In genomic region chr22:28792491-28793383, GRCh38 we compare ENCODE assay signal across 1 cellular context.
A peak's percentile ranks its signal among the peaks of the same experiment; 100 is the strongest.
TF ChIP-seq lines count a peak whose summit lies in the region.

No MANE protein-coding gene starts in this region.

TF ChIP-seq in HepG2, 621 proteins besides CTCF, POLR2A, EP300 and RAD21 (continued from another document and continues in another):
- no peak for TF ChIP-seq ZHX2 (IDR thresholded peaks at IDR 0.05; ENCODE audit: low read depth)
- no peak for TF ChIP-seq ZHX2 (CRISPR knock-in tag; IDR thresholded peaks at IDR 0.05; ENCODE audit: borderline replicate concordance)
- TF ChIP-seq ZXDC (CRISPR knock-in tag; IDR thresholded peaks at IDR 0.05): no peak
- TF ChIP-seq ARNT (IDR thresholded peaks at IDR 0.05): no peak
- TF ChIP-seq, protein P1, sequence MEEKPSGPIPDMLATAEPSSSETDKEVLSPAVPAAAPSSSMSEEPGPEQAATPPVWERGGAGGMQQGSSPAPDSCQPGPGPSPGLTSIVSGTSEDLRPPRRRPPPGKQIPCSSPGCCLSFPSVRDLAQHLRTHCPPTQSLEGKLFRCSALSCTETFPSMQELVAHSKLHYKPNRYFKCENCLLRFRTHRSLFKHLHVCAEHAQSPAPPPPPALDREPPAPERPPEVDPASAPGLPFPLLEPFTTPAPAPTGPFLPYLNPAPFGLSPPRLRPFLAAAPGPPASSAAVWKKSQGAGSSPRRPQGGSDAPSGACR (CRISPR knock-in tag; IDR thresholded peaks at IDR 0.05): no peak
- TF ChIP-seq ZNF142 (CRISPR knock-in tag; IDR thresholded peaks at IDR 0.05): no peak
- no peak for TF ChIP-seq BCL3 (CRISPR knock-in tag; IDR thresholded peaks at IDR 0.05)
- no peak for TF ChIP-seq SP140L (CRISPR knock-in tag; IDR thresholded peaks at IDR 0.05; ENCODE audit: borderline replicate concordance)
- TF ChIP-seq, protein P2, sequence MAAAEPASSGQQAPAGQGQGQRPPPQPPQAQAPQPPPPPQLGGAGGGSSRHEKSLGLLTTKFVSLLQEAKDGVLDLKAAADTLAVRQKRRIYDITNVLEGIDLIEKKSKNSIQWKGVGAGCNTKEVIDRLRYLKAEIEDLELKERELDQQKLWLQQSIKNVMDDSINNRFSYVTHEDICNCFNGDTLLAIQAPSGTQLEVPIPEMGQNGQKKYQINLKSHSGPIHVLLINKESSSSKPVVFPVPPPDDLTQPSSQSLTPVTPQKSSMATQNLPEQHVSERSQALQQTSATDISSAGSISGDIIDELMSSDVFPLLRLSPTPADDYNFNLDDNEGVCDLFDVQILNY (CRISPR knock-in tag; conservative IDR thresholded peaks at IDR 0.05): no peak
- TF ChIP-seq ZNF776 (CRISPR knock-in tag; IDR thresholded peaks at IDR 0.05): no peak
- TF ChIP-seq ZNF451 (CRISPR knock-in tag; IDR thresholded peaks at IDR 0.05): no peak
- TF ChIP-seq, protein P3, sequence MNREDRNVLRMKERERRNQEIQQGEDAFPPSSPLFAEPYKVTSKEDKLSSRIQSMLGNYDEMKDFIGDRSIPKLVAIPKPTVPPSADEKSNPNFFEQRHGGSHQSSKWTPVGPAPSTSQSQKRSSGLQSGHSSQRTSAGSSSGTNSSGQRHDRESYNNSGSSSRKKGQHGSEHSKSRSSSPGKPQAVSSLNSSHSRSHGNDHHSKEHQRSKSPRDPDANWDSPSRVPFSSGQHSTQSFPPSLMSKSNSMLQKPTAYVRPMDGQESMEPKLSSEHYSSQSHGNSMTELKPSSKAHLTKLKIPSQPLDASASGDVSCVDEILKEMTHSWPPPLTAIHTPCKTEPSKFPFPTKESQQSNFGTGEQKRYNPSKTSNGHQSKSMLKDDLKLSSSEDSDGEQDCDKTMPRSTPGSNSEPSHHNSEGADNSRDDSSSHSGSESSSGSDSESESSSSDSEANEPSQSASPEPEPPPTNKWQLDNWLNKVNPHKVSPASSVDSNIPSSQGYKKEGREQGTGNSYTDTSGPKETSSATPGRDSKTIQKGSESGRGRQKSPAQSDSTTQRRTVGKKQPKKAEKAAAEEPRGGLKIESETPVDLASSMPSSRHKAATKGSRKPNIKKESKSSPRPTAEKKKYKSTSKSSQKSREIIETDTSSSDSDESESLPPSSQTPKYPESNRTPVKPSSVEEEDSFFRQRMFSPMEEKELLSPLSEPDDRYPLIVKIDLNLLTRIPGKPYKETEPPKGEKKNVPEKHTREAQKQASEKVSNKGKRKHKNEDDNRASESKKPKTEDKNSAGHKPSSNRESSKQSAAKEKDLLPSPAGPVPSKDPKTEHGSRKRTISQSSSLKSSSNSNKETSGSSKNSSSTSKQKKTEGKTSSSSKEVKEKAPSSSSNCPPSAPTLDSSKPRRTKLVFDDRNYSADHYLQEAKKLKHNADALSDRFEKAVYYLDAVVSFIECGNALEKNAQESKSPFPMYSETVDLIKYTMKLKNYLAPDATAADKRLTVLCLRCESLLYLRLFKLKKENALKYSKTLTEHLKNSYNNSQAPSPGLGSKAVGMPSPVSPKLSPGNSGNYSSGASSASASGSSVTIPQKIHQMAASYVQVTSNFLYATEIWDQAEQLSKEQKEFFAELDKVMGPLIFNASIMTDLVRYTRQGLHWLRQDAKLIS (CRISPR knock-in tag; IDR thresholded peaks at IDR 0.05): no peak; the same call in 1 of the 2 replicates
- peak; percentile 85 for TF ChIP-seq NR2F6 (IDR thresholded peaks at IDR 0.05)
- TF ChIP-seq NR2F6 (CRISPR knock-in tag; IDR thresholded peaks at IDR 0.05): peak; percentile 89
- peak; percentile 66 for TF ChIP-seq TOPORS (CRISPR knock-in tag; IDR thresholded peaks at IDR 0.05)
- peak; percentile 50; the same call in 1 of the 2 replicates for TF ChIP-seq SP5 (CRISPR knock-in tag; IDR thresholded peaks at IDR 0.05; ENCODE audit: borderline replicate concordance, low read depth)
- no peak for TF ChIP-seq TFE3 (CRISPR knock-in tag; IDR thresholded peaks at IDR 0.05)
- no peak for TF ChIP-seq STAT6 (CRISPR knock-in tag; IDR thresholded peaks at IDR 0.05; ENCODE audit: borderline replicate concordance)
- no peak for TF ChIP-seq ZNF143 (CRISPR knock-in tag; IDR thresholded peaks at IDR 0.05)
- peak; percentile 33; the same call in 1 of the 2 replicates for TF ChIP-seq BORCS8-MEF2B (CRISPR knock-in tag; IDR thresholded peaks at IDR 0.05)
- TF ChIP-seq ZNF350 (CRISPR knock-in tag; IDR thresholded peaks at IDR 0.05; ENCODE audit: borderline replicate concordance, low read depth): 0 out of 2 replicates have a peak, but pooled peaks have one; percentile 34
- no peak for TF ChIP-seq FOXK2 (IDR thresholded peaks at IDR 0.05)
- no peak for TF ChIP-seq REXO4 (CRISPR knock-in tag; IDR thresholded peaks at IDR 0.05; ENCODE audit: borderline replicate concordance)
